ENCODE assay signal across 2 cellular contexts in genomic region chr21:44437696-44438431, GRCh38.
TF ChIP-seq lines count a peak whose summit lies in the region.

No MANE protein-coding gene starts in this region.

TF ChIP-seq in HEK293, 187 proteins besides CTCF, POLR2A, EP300 and RAD21:
- TF ChIP-seq ZIC2 (tag by site-specific recombination; IDR thresholded peaks at IDR 0.05): peak; percentile 44; the same call in 1 of the 2 replicates
- no peak for TF ChIP-seq ZNF175 (tag by site-specific recombination; IDR thresholded peaks at IDR 0.05)

TF ChIP-seq in H1, 55 proteins besides CTCF, POLR2A, EP300 and RAD21:
- no peak for TF ChIP-seq TAF7 (optimal IDR thresholded peaks at IDR 0.05; ENCODE audit: borderline replicate concordance, low read depth, low read length)
- TF ChIP-seq TBP (IDR thresholded peaks at IDR 0.05; ENCODE audit: low read depth, low read length): no peak
- TF ChIP-seq SIRT6 (IDR thresholded peaks at IDR 0.05; ENCODE audit: low read length): no peak
